In the genomic region with DNA sequence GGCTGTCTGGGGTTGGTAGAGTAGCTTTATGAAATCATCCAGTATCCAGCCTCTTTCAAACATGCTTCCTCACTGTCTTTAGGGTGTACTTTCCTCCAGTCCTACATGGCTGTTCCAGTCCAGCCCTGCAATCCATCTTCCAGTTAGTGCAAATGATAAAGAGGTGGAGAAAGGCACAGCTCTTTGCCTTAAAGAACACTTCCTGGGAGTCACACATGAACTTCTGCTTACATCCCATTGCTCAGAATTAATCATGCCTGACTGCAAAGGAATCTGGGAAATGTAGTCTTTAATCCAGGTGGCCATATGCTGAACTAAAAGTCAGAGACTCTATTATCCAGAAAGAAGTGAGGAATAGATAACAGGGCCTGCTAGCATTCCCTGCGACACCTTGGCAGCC, we compare ENCODE assay signal across 8 cellular contexts.
DNase-seq lines count a peak whose midpoint lies in the region; FAIRE-seq and TF ChIP-seq lines count a peak whose summit lies in the region.

No MANE protein-coding gene starts in this region.

- H3K4me1 ChIP-seq in H9 (ENCODE audit: insufficient read depth, low read length) (peaks cover 8% of the 10 kb centered on the region; the same call in 1 of the 2 replicates), kidney (ENCODE audit: control insufficient read depth in 1 of 2, insufficient read depth in 1 of 2, low read depth in 1 of 2, low read length in 2 of 2) (no peaks in the 10 kb centered on the region)

- TF ChIP-seq CTCF in H9 (conservative IDR thresholded peaks at IDR 0.05) (no peak), kidney (IDR thresholded peaks at IDR 0.05; ENCODE audit: borderline replicate concordance, extremely low read depth, insufficient read depth) (no peak)

- H2BK120ac ChIP-seq in H9 (ENCODE audit: low read depth, low read length, poor library complexity, severe bottlenecking) = no peak overlapping the region

- WGBS in H9 (ENCODE audit: extremely low coverage, insufficient read length, low lambda C conversion rate) = no CpG with 5 or more reads among the region's 1 CpG

- H3K23me2 ChIP-seq in H9 (ENCODE audit: insufficient read length, low read depth, low read length, poor library complexity, severe bottlenecking) = no peaks in the 10 kb centered on the region

- H4K8ac ChIP-seq in H9 (replicated peaks; ENCODE audit: insufficient read length, low read depth, low read length) = no peak overlapping the region

- no peaks in the 10 kb centered on the region for H3K36me3 Mint-ChIP-seq in H9 (ENCODE audit: insufficient read depth in 1 of 3, low read depth in 3 of 3)
- H3K36me3 Mint-ChIP-seq in activated T-helper 2 cell treated with anti-CD3 and anti-CD28 coated beads, Interferon-gamma antibody, Interleukin-2, Interleukin-4, amounts not matched to agents 10 μg/mL and 5 μg/mL and 100 μg/mL, durations not matched to agents 14 hours and 24 hours and 36 hours (ENCODE audit: low read depth) = no peaks in the 10 kb centered on the region

- no peaks in the 10 kb centered on the region for H3K27me3 ChIP-seq in H9 (ENCODE audit: insufficient read depth, low read length)

- H3K79me2 ChIP-seq in H9 (ENCODE audit: insufficient read depth, low read length) = no peaks in the 10 kb centered on the region

- no peak overlapping the region for H3K27ac ChIP-seq in H9 (ENCODE audit: insufficient read length, low read depth, low read length)
- H3K27ac ChIP-seq in kidney (ENCODE audit: low read depth in 2 of 2, low read length in 2 of 2) = no peak overlapping the region

- H3K4me3 Mint-ChIP-seq in H9 = no peak overlapping the region
- H3K4me3 Mint-ChIP-seq in activated T-helper 2 cell treated with anti-CD3 and anti-CD28 coated beads, Interferon-gamma antibody, Interleukin-2, Interleukin-4, amounts not matched to agents 10 μg/mL and 5 μg/mL and 100 μg/mL, durations not matched to agents 14 hours and 24 hours and 36 hours (ENCODE audit: low read depth) = no peak overlapping the region

- H3K4me2 ChIP-seq in H9 (ENCODE audit: insufficient read depth, insufficient read length, low read length) = peak overlapping the region; percentile 3

- H2BK15ac ChIP-seq in H9 (ENCODE audit: low read depth, low read length) = no peak overlapping the region

- no peak overlapping the region for H3T11ph ChIP-seq in H9 (ENCODE audit: low read length)

- H3K4me3 ChIP-seq in skeletal muscle cell (ENCODE audit: low read depth, low read length) (no peak overlapping the region), kidney (ENCODE audit: low read length in 2 of 2) (no peak overlapping the region)

- H4K20me1 ChIP-seq in H9 (ENCODE audit: control insufficient read depth, insufficient read depth, insufficient read length) = no peaks in the 10 kb centered on the region

- H3K27ac Mint-ChIP-seq in H9 = no peak overlapping the region
- H3K27ac Mint-ChIP-seq in activated T-helper 2 cell treated with anti-CD3 and anti-CD28 coated beads, Interferon-gamma antibody, Interleukin-2, Interleukin-4, amounts not matched to agents 10 μg/mL and 5 μg/mL and 100 μg/mL, durations not matched to agents 14 hours and 24 hours and 36 hours = no peak overlapping the region

- H2BK20ac ChIP-seq in H9 (ENCODE audit: low read depth, low read length, poor library complexity, severe bottlenecking) = no peak overlapping the region

- peaks cover 3% of the 10 kb centered on the region for H3K27me3 Mint-ChIP-seq in H9 (ENCODE audit: low read depth)
- peaks cover 6% of the 10 kb centered on the region for H3K27me3 Mint-ChIP-seq in activated T-helper 2 cell treated with anti-CD3 and anti-CD28 coated beads, Interferon-gamma antibody, Interleukin-2, Interleukin-4, amounts not matched to agents 10 μg/mL and 5 μg/mL and 100 μg/mL, durations not matched to agents 14 hours and 24 hours and 36 hours (ENCODE audit: low read depth)

- no peak overlapping the region for H2AK5ac ChIP-seq in H9 (ENCODE audit: insufficient read length, low read length)

- H3K36me3 ChIP-seq in kidney (ENCODE audit: control insufficient read depth in 1 of 2, insufficient read depth in 2 of 2, low read length in 2 of 2) = no peaks in the 10 kb centered on the region

- H3K23ac ChIP-seq in H9 (ENCODE audit: insufficient read length, low read depth, low read length) = no peak overlapping the region

- intact Hi-C loops in activated T-helper 2 cell treated with anti-CD3 and anti-CD28 coated beads, Interferon-gamma antibody, Interleukin-2, Interleukin-4, amounts not matched to agents 10 μg/mL and 5 μg/mL and 100 μg/mL, durations not matched to agents 14 hours and 24 hours and 36 hours (cut with micrococcal nuclease) = loop anchor here (10.0 kb wide), 1 partner anchor 170 kb away; no protein-coding TSS in a partner anchor
- intact Hi-C loops in kidney (cut with DNase I) = no loop called here

- H3K14ac ChIP-seq in H9 (ENCODE audit: insufficient read depth, low read length) = no peak overlapping the region

- H2BK5ac ChIP-seq in H9 (ENCODE audit: insufficient read length, low read length) = no peak overlapping the region

- no peak overlapping the region for H3K4ac ChIP-seq in H9 (ENCODE audit: low read depth, low read length)

- no peak overlapping the region for H4K91ac ChIP-seq in H9 (ENCODE audit: insufficient read length, low read depth, low read length)

- DNase-seq in AG08396 (ENCODE audit: low spot score) (peak; percentile 71), H9 (no peak), OCI-M1 (lab: John Stamatoyannopoulos, UW) (peak; percentile 81), fibroblast of gingiva (ENCODE audit: low read depth) (peak; percentile 63), skeletal muscle cell (ENCODE audit: low read depth) (peak; percentile 37), NCI-H1092 (lab: John Stamatoyannopoulos, UW) (no peak), kidney (no peak)
- DNase-seq in activated T-helper 2 cell treated with anti-CD3 and anti-CD28 coated beads, Interferon-gamma antibody, Interleukin-2, Interleukin-4, amounts not matched to agents 10 μg/mL and 5 μg/mL and 100 μg/mL, durations not matched to agents 14 hours and 24 hours and 36 hours (ENCODE audit: low spot score) = no peak

- no peaks in the 10 kb centered on the region for H3K9me3 Mint-ChIP-seq in H9
- H3K9me3 Mint-ChIP-seq in activated T-helper 2 cell treated with anti-CD3 and anti-CD28 coated beads, Interferon-gamma antibody, Interleukin-2, Interleukin-4, amounts not matched to agents 10 μg/mL and 5 μg/mL and 100 μg/mL, durations not matched to agents 14 hours and 24 hours and 36 hours = no peaks in the 10 kb centered on the region

- H3K79me1 ChIP-seq in H9 (ENCODE audit: insufficient read depth, low read depth, low read length, poor library complexity, severe bottlenecking) = no peaks in the 10 kb centered on the region

- H2AFZ ChIP-seq in H9 (ENCODE audit: low read length) = peak overlapping the region; percentile 98

- H3K18ac ChIP-seq in H9 (ENCODE audit: insufficient read length, low read depth, low read length) = no peak overlapping the region

- no peaks in the 10 kb centered on the region for H3K9me3 ChIP-seq in H9 (ENCODE audit: control insufficient read depth, low read depth, low read length)
- no peaks in the 10 kb centered on the region for H3K9me3 ChIP-seq in kidney (ENCODE audit: control insufficient read depth in 1 of 2, low read length in 2 of 2)

- H4K5ac ChIP-seq in H9 (ENCODE audit: insufficient read length, low read depth, low read length) = no peak overlapping the region

- H3K4me1 Mint-ChIP-seq in H9 = peaks cover 24 to 33% of the 10 kb centered on the region in 2 experiments
- peaks cover 6% of the 10 kb centered on the region for H3K4me1 Mint-ChIP-seq in activated T-helper 2 cell treated with anti-CD3 and anti-CD28 coated beads, Interferon-gamma antibody, Interleukin-2, Interleukin-4, amounts not matched to agents 10 μg/mL and 5 μg/mL and 100 μg/mL, durations not matched to agents 14 hours and 24 hours and 36 hours (ENCODE audit: low read depth)

- no peak overlapping the region for H2BK12ac ChIP-seq in H9 (ENCODE audit: insufficient read length, low read depth, low read length)

- H3K56ac ChIP-seq in H9 (ENCODE audit: insufficient read length, low read depth, low read length) = no peak overlapping the region

- no peak for FAIRE-seq in kidney (lab: Jason Lieb, UNC)

- H3K9ac ChIP-seq in H9 (ENCODE audit: extremely low read depth, insufficient read length, low read length) (no peak overlapping the region), kidney (ENCODE audit: low read length in 2 of 2) (no peak overlapping the region)

Comparison
In these comparisons a context has a peak if more than half of its experiments do, and no peak if none do; other contexts are left out.
1. DNase-seq: peak in AG08396 (single experiment), OCI-M1 (single experiment), fibroblast of gingiva (single experiment) and skeletal muscle cell (single experiment); none in H9 (single experiment), activated T-helper 2 cell treated with anti-CD3 and anti-CD28 coated beads, Interferon-gamma antibody, Interleukin-2, Interleukin-4, amounts not matched to agents 10 μg/mL and 5 μg/mL and 100 μg/mL, durations not matched to agents 14 hours and 24 hours and 36 hours (single experiment), NCI-H1092 (single experiment) and kidney (single experiment).